9 cellular contexts compared by ENCODE assay signal in genomic region chr19:38658462-38659306, GRCh38.
DNase-seq lines count a peak whose midpoint lies in the region; ATAC-seq and TF ChIP-seq lines count a peak whose summit lies in the region.
"Had no signal": no experiment of that assay in that cellular context is flagged by ENCODE, and none has a peak within 500 bp of the region (broad histone marks: within the 10 kb centered on the region; RNA-seq: fewer than 3 reads in every experiment).

No MANE protein-coding gene starts in this region.

- DNase-seq in LoVo (ENCODE audit: low spot score) (peak; percentile 95), astrocyte of the hippocampus (ENCODE audit: low read depth, low spot score) (peak; percentile 99), iris pigment epithelial cell (ENCODE audit: low read depth) (peak; percentile 100)
- no peak for DNase-seq in effector CD8-positive, alpha-beta T cell (lab: John Stamatoyannopoulos, UW)

- TF ChIP-seq CTCF in C4-2B (conservative IDR thresholded peaks at IDR 0.05) = no peak

- peak overlapping the region; percentile 42 for H3K27ac Mint-ChIP-seq in stimulated activated memory B cell treated with anti-CD40 and anti-IgM and Interleukin-4, amounts not matched to agents 10 μg/mL and 1 μg/mL and 100 μg/mL, for 72 hours

- no peaks in the 10 kb centered on the region for H3K9me3 Mint-ChIP-seq in stimulated activated memory B cell treated with anti-CD40 and anti-IgM and Interleukin-4, amounts not matched to agents 10 μg/mL and 1 μg/mL and 100 μg/mL, for 72 hours
- H3K9me3 Mint-ChIP-seq: neural crest cell had no signal

- peak overlapping the region; percentile 92 for H3K27ac ChIP-seq in C4-2B

- no peak for ATAC-seq in stimulated activated memory B cell treated with anti-CD40 and anti-IgM and Interleukin-4, amounts not matched to agents 10 μg/mL and 1 μg/mL and 100 μg/mL, for 72 hours
- no peak for ATAC-seq in GM18502 (IDR thresholded peaks at IDR 0.05; ENCODE audit: poor library complexity, unreplicated experiment)
- ATAC-seq in HG03039 (IDR thresholded peaks at IDR 0.05; ENCODE audit: unreplicated experiment) = no peak

- no peaks in the 10 kb centered on the region for H3K27me3 Mint-ChIP-seq in stimulated activated memory B cell treated with anti-CD40 and anti-IgM and Interleukin-4, amounts not matched to agents 10 μg/mL and 1 μg/mL and 100 μg/mL, for 72 hours

- no peak overlapping the region for H3K4me3 Mint-ChIP-seq in stimulated activated memory B cell treated with anti-CD40 and anti-IgM and Interleukin-4, amounts not matched to agents 10 μg/mL and 1 μg/mL and 100 μg/mL, for 72 hours

- peaks cover 63% of the 10 kb centered on the region for H3K4me1 Mint-ChIP-seq in stimulated activated memory B cell treated with anti-CD40 and anti-IgM and Interleukin-4, amounts not matched to agents 10 μg/mL and 1 μg/mL and 100 μg/mL, for 72 hours

- H3K36me3 Mint-ChIP-seq in stimulated activated memory B cell treated with anti-CD40 and anti-IgM and Interleukin-4, amounts not matched to agents 10 μg/mL and 1 μg/mL and 100 μg/mL, for 72 hours = peaks cover 27% of the 10 kb centered on the region
